In the genomic region with DNA sequence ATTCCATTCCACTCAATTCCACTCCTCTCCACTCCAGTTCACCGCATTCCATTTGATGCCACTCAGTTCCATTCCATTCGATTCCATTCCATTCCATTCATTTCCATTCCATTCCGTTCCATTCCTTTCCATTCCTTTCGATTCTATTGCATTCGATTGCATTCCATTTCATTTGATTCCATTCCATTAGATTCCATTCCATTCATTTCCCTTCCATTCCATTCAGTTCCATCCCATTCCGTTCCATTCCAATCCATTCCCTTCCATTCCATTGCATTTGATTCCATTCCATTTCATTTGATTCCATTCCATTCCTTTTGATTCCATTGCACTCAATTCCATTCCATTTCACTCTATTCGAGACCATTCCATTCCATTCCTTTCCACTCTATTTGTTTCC, we compare ENCODE assay signal across 1 cellular context.
A peak's percentile ranks its signal among the peaks of the same experiment; 100 is the strongest.
TF ChIP-seq lines count a peak whose summit lies in the region.
"Not testable (repeated sequence)": the region's sequence is repeated elsewhere in the genome, so short reads cannot be mapped to it uniquely, and the experiment has no call there.

No MANE protein-coding gene starts in this region.

TF ChIP-seq in HepG2, 621 proteins besides CTCF, POLR2A, EP300 and RAD21:
- TF ChIP-seq ZNF282 (IDR thresholded peaks at IDR 0.05; ENCODE audit: partially characterized antibody): peak; percentile 97
- TF ChIP-seq CREB1 (IDR thresholded peaks at IDR 0.05): peak; percentile 8; the same call in 1 of the 2 replicates
- not testable (repeated sequence) for TF ChIP-seq CREB1 (CRISPR knock-in tag; IDR thresholded peaks at IDR 0.05); FOXP1 (CRISPR knock-in tag; IDR thresholded peaks at IDR 0.05); LCORL (CRISPR knock-in tag; IDR thresholded peaks at IDR 0.05); NONO (CRISPR knock-in tag; conservative IDR thresholded peaks at IDR 0.05); ATF7 (CRISPR knock-in tag; IDR thresholded peaks at IDR 0.05); FOXA1 (CRISPR knock-in tag; IDR thresholded peaks at IDR 0.05); SOX6 (CRISPR knock-in tag; IDR thresholded peaks at IDR 0.05)
- TF ChIP-seq FOXP1 (IDR thresholded peaks at IDR 0.05): peak; percentile 75
- peak; percentile 91 for TF ChIP-seq ARNT (IDR thresholded peaks at IDR 0.05)
- peak; percentile 24; the same call in 1 of the 2 replicates for TF ChIP-seq LCORL (IDR thresholded peaks at IDR 0.05)
- TF ChIP-seq IKZF1 (IDR thresholded peaks at IDR 0.05): peak; percentile 62; the same call in 1 of the 2 replicates
- TF ChIP-seq NONO (IDR thresholded peaks at IDR 0.05): peak; percentile 69; the same call in 1 of the 2 replicates
- TF ChIP-seq ATF7 (IDR thresholded peaks at IDR 0.05): peak; percentile 34; the same call in 1 of the 2 replicates
- TF ChIP-seq PHB2 (IDR thresholded peaks at IDR 0.05; ENCODE audit: partially characterized antibody): peak; percentile 20
- peak; percentile 90 for TF ChIP-seq PLRG1 (conservative IDR thresholded peaks at IDR 0.05)
- TF ChIP-seq, protein P1, sequence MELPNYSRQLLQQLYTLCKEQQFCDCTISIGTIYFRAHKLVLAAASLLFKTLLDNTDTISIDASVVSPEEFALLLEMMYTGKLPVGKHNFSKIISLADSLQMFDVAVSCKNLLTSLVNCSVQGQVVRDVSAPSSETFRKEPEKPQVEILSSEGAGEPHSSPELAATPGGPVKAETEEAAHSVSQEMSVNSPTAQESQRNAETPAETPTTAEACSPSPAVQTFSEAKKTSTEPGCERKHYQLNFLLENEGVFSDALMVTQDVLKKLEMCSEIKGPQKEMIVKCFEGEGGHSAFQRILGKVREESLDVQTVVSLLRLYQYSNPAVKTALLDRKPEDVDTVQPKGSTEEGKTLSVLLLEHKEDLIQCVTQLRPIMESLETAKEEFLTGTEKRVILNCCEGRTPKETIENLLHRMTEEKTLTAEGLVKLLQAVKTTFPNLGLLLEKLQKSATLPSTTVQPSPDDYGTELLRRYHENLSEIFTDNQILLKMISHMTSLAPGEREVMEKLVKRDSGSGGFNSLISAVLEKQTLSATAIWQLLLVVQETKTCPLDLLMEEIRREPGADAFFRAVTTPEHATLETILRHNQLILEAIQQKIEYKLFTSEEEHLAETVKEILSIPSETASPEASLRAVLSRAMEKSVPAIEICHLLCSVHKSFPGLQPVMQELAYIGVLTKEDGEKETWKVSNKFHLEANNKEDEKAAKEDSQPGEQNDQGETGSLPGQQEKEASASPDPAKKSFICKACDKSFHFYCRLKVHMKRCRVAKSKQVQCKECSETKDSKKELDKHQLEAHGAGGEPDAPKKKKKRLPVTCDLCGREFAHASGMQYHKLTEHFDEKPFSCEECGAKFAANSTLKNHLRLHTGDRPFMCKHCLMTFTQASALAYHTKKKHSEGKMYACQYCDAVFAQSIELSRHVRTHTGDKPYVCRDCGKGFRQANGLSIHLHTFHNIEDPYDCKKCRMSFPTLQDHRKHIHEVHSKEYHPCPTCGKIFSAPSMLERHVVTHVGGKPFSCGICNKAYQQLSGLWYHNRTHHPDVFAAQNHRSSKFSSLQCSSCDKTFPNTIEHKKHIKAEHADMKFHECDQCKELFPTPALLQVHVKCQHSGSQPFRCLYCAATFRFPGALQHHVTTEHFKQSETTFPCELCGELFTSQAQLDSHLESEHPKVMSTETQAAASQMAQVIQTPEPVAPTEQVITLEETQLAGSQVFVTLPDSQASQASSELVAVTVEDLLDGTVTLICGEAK (IDR thresholded peaks at IDR 0.05): peak; percentile 34
- TF ChIP-seq, protein P1 (CRISPR knock-in tag; IDR thresholded peaks at IDR 0.05): not testable (repeated sequence)
- peak; percentile 63 for TF ChIP-seq FOXK2 (IDR thresholded peaks at IDR 0.05)
- peak; percentile 65; the same call in 1 of the 2 replicates for TF ChIP-seq ATM (IDR thresholded peaks at IDR 0.05; ENCODE audit: borderline replicate concordance)
- peak; percentile 37; the same call in 1 of the 2 replicates for TF ChIP-seq FOXA1 (IDR thresholded peaks at IDR 0.05)
- peak; percentile 36 for TF ChIP-seq RAD51 (IDR thresholded peaks at IDR 0.05; ENCODE audit: borderline replicate concordance)
- TF ChIP-seq SOX6 (IDR thresholded peaks at IDR 0.05): 0 out of 2 replicates have a peak, but pooled peaks have one; percentile 80
- TF ChIP-seq NBN (conservative IDR thresholded peaks at IDR 0.05): peak; percentile 81
- TF ChIP-seq, protein P2, sequence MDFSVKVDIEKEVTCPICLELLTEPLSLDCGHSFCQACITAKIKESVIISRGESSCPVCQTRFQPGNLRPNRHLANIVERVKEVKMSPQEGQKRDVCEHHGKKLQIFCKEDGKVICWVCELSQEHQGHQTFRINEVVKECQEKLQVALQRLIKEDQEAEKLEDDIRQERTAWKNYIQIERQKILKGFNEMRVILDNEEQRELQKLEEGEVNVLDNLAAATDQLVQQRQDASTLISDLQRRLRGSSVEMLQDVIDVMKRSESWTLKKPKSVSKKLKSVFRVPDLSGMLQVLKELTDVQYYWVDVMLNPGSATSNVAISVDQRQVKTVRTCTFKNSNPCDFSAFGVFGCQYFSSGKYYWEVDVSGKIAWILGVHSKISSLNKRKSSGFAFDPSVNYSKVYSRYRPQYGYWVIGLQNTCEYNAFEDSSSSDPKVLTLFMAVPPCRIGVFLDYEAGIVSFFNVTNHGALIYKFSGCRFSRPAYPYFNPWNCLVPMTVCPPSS (IDR thresholded peaks at IDR 0.05): peak; percentile 98
